Comparison of ENCODE assay signal across 1 cellular context in genomic region chr2:106358081-106358480, GRCh38.
TF ChIP-seq lines count a peak whose summit lies in the region.

No MANE protein-coding gene starts in this region.

TF ChIP-seq in GM12878, 131 proteins besides CTCF, POLR2A, EP300 and RAD21 (continued from another document):
- TF ChIP-seq ZBTB40 (IDR thresholded peaks at IDR 0.05; ENCODE audit: borderline replicate concordance) (no peak), MAX (IDR thresholded peaks at IDR 0.05; ENCODE audit: low read depth, low read length) (no peak), RAD51 (IDR thresholded peaks at IDR 0.05) (no peak), ATF7 (IDR thresholded peaks at IDR 0.05; ENCODE audit: low read depth) (no peak), RFX5 (IDR thresholded peaks at IDR 0.05; ENCODE audit: low read depth, low read length) (no peak), NBN (IDR thresholded peaks at IDR 0.05) (no peak), JUNB (IDR thresholded peaks at IDR 0.05) (no peak), ZBTB4 (CRISPR knock-in tag; IDR thresholded peaks at IDR 0.05) (no peak), BMI1 (IDR thresholded peaks at IDR 0.05; ENCODE audit: borderline replicate concordance) (no peak), TCF12 (IDR thresholded peaks at IDR 0.05; ENCODE audit: low read depth, low read length) (peak; percentile 70; the same call in 1 of the 2 replicates), NFYA (IDR thresholded peaks at IDR 0.05; ENCODE audit: borderline replicate concordance, low read depth, low read length) (no peak), BCLAF1 (IDR thresholded peaks at IDR 0.05) (no peak), IKZF1 (conservative IDR thresholded peaks at IDR 0.05) (no peak), RCOR1 (conservative IDR thresholded peaks at IDR 0.05; ENCODE audit: low read depth, low read length) (no peak), SUZ12 (IDR thresholded peaks at IDR 0.05; ENCODE audit: unreplicated experiment) (no peak), ZNF274 (IDR thresholded peaks at IDR 0.05; ENCODE audit: insufficient read depth, insufficient read length) (no peak), YY1 (IDR thresholded peaks at IDR 0.05; ENCODE audit: low read depth, low read length) (no peak), TCF3 (IDR thresholded peaks at IDR 0.05; ENCODE audit: borderline replicate concordance, insufficient read depth, low read depth, low read length) (peak; percentile 88; the same call in 1 of the 2 replicates), SMAD1 (IDR thresholded peaks at IDR 0.05; ENCODE audit: low read depth, partially characterized antibody) (no peak), NFIC (IDR thresholded peaks at IDR 0.05; ENCODE audit: low read depth, low read length) (peak; percentile 64), USF1 (IDR thresholded peaks at IDR 0.05; ENCODE audit: borderline replicate concordance, extremely low read length, insufficient read depth, low read depth, low read length) (no peak), SPI1 (IDR thresholded peaks at IDR 0.05; ENCODE audit: borderline replicate concordance, insufficient read depth, low read depth, low read length) (no peak), E2F4 (IDR thresholded peaks at IDR 0.05; ENCODE audit: low read depth, low read length) (no peak), ZBTB11 (CRISPR knock-in tag; IDR thresholded peaks at IDR 0.05) (no peak), FOXM1 (IDR thresholded peaks at IDR 0.05; ENCODE audit: low read depth, low read length) (0 out of 2 replicates have a peak, but pooled peaks have one; percentile 36), TAF1 (IDR thresholded peaks at IDR 0.05; ENCODE audit: borderline replicate concordance, low read depth, low read length) (no peak), NR2F1 (conservative IDR thresholded peaks at IDR 0.05) (0 out of 2 replicates have a peak, but pooled peaks have one; percentile 15), SREBF1 (IDR thresholded peaks at IDR 0.05; ENCODE audit: low read length) (no peak), TARDBP (IDR thresholded peaks at IDR 0.05; ENCODE audit: borderline replicate concordance) (no peak), ZNF217 (IDR thresholded peaks at IDR 0.05) (no peak), SMC3 (IDR thresholded peaks at IDR 0.05; ENCODE audit: borderline replicate concordance, low read length) (no peak)
